8 cellular contexts compared by ENCODE assay signal in the genomic region with DNA sequence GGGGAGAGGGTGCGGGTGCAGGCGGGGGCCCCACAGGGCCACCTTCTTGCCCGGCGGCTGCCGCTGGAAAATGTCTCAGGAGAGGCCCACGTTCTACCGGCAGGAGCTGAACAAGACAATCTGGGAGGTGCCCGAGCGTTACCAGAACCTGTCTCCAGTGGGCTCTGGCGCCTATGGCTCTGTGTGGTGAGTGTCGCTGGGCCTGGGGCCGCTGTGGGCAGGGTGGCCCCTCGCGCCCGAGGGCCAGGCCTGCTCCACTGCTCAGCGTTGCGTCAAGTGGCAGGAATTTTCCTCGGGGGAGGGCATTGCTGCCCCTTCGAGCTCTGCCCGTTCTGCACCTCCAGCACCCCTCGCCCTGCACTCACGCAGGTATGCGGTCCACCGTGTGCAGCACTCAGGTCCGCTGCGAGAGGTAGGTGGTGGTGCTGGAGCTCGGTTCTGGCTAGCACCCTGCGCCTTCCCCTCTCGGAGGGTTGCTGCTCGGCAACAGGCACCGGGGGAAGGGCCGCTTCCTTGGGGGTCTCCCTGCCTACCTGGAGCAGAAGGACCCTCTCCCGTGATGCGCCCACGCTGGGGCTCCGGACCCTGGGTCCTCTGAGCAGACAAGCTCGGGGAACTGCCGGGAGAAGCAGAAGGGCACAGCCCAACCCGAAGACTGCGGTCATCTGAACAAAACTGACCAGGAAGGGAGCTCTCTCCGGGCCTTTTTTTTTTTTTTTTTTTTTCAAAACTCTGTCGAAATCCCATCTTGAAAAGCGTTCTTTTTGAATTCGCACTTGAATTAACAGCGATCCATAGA. TPM values are rescaled to one million over a fixed set of nuclear protein-coding genes. Genes with fewer than 3 reads are reported as not detected.
DNase-seq lines count a peak whose midpoint lies in the region; ATAC-seq and TF ChIP-seq lines count a peak whose summit lies in the region.

No MANE protein-coding gene starts in this region.

- 0 to 1% methylated on average over 24 to 37 of the region's 45 CpGs for WGBS in lower leg skin, 2 donors

- no peak for TF ChIP-seq CTCF in lower leg skin (IDR thresholded peaks at IDR 0.05)

- no peak for TF ChIP-seq POLR2A in lower leg skin (IDR thresholded peaks at IDR 0.05)

- H3K4me3 ChIP-seq in lower leg skin (ENCODE audit: low read depth, poor library complexity, severe bottlenecking): peak overlapping the region; percentile 95

- no peaks in the 10 kb centered on the region for H3K9me3 Mint-ChIP-seq in dendritic cell treated with granulocyte-macrophage colony-stimulating factor and Interleukin-4, amounts not matched to agents 40 ng/mL and 50 ng/mL, for 4 days

- DNase-seq in COR-L47 (lab: John Stamatoyannopoulos, UW): peak; percentile 30
- peak; percentile 20 for DNase-seq in HT1080 (ENCODE audit: low read depth)
- DNase-seq in activated CD4-positive, CD25-positive, alpha-beta regulatory T cell (lab: John Stamatoyannopoulos, UW): peak; percentile 25 to 40 (median 36)
- DNase-seq in lower leg skin (ENCODE audit: low spot score in 2 of 2): peak; percentile 39 to 90
- DNase-seq in stimulated activated CD4-positive, alpha-beta T cell treated with anti-CD3 and anti-CD28 coated beads, Interleukin-4, amount 100 ng/mL, for 48 hours (ENCODE audit: low read depth in 2 of 2): peak; percentile 13 to 22

- H3K4me1 Mint-ChIP-seq in dendritic cell treated with granulocyte-macrophage colony-stimulating factor and Interleukin-4, amounts not matched to agents 40 ng/mL and 50 ng/mL, for 4 days (ENCODE audit: low read depth): peaks cover 43% of the 10 kb centered on the region

- H3K36me3 Mint-ChIP-seq in dendritic cell treated with granulocyte-macrophage colony-stimulating factor and Interleukin-4, amounts not matched to agents 40 ng/mL and 50 ng/mL, for 4 days (ENCODE audit: low read depth): peaks cover 22% of the 10 kb centered on the region

- ATAC-seq in GM21390 (IDR thresholded peaks at IDR 0.05; ENCODE audit: unreplicated experiment) (peak; percentile 25), HG03469 (IDR thresholded peaks at IDR 0.05; ENCODE audit: unreplicated experiment) (no peak)

- peak overlapping the region; percentile 88 for H3K4me3 Mint-ChIP-seq in dendritic cell treated with granulocyte-macrophage colony-stimulating factor and Interleukin-4, amounts not matched to agents 40 ng/mL and 50 ng/mL, for 4 days

- peaks cover 2% of the 10 kb centered on the region for H3K27me3 Mint-ChIP-seq in dendritic cell treated with granulocyte-macrophage colony-stimulating factor and Interleukin-4, amounts not matched to agents 40 ng/mL and 50 ng/mL, for 4 days

- H3K27ac Mint-ChIP-seq in dendritic cell treated with granulocyte-macrophage colony-stimulating factor and Interleukin-4, amounts not matched to agents 40 ng/mL and 50 ng/mL, for 4 days: peak overlapping the region; percentile 91

- intact Hi-C loops in dendritic cell treated with granulocyte-macrophage colony-stimulating factor and Interleukin-4, amounts not matched to agents 40 ng/mL and 50 ng/mL, for 4 days (cut with micrococcal nuclease): no loop called here
- intact Hi-C loops in lower leg skin (cut with DNase I; ENCODE audit: low total_unique reads): loop anchor here (5.0 kb wide), 2 partner anchors 64 to 334 kb away; no protein-coding TSS in a partner anchor

RNA-seq across cellular contexts. Expression of a gene that starts 0.7 kb away (rescaled TPM):
- 28.6 and 31.3 TPM in 2 replicates for total RNA-seq in HT1080 (2014; rRNA removed; shearing (Covaris generic))
- 26.5 and 29.4 TPM in 2 replicates for polyA plus RNA-seq in HT1080 (2015; cell fraction: cytosol; rRNA removed)
- 49.7 and 61.2 TPM in 2 replicates for polyA plus RNA-seq in HT1080 (2015; cell fraction: nucleus; rRNA removed)
- total RNA-seq in lower leg skin: 100 to 1,000 TPM in 1 of 4 donors, 10 to 100 TPM in 3; 63.0 to 153 (median 77.7) TPM

RNA-seq across cellular contexts. Expression of a gene that starts 3.8 kb away (rescaled TPM):
- 0.26 and 0.27 TPM in 2 replicates for total RNA-seq in HT1080 (2014; rRNA removed; shearing (Covaris generic))
- polyA plus RNA-seq in HT1080 (2015; cell fraction: cytosol; rRNA removed): 0.06 and 0.19 TPM in 2 replicates
- 0.12 TPM in 1 of 2 replicates, not detected in the other for polyA plus RNA-seq in HT1080 (2015; cell fraction: nucleus; rRNA removed)
- not detected for total RNA-seq in lower leg skin
